In genomic region chr17:11121680-11122079, GRCh38 we compare ENCODE assay signal across 23 cellular contexts.
DNase-seq lines count a peak whose midpoint lies in the region; ATAC-seq and TF ChIP-seq lines count a peak whose summit lies in the region.
"Had no signal": no experiment of that assay in that cellular context is flagged by ENCODE, and none has a peak within 500 bp of the region (broad histone marks: within the 10 kb centered on the region; RNA-seq: fewer than 3 reads in every experiment).

No MANE protein-coding gene starts in this region.

- H3K4me1 ChIP-seq in uterus = no peaks in the 10 kb centered on the region
- H3K4me1 ChIP-seq: A549; BLaER1 treated with 17β-estradiol and CSF1 and Interleukin-3, amounts not matched to agents 10 nM and 100 nM had no signal

- H3K27me3 ChIP-seq in uterus = no peaks in the 10 kb centered on the region
- H3K27me3 ChIP-seq: BLaER1 treated with 17β-estradiol and CSF1 and Interleukin-3, amounts not matched to agents 10 nM and 100 nM had no signal

- ATAC-seq in HG03571 (IDR thresholded peaks at IDR 0.05; ENCODE audit: unreplicated experiment) = no peak
- ATAC-seq: A549; CD8-positive, alpha-beta T cell; GM12878 had no signal

- H3K9me3 ChIP-seq in uterus = no peaks in the 10 kb centered on the region
- H3K9me3 ChIP-seq: A549; BLaER1 treated with 17β-estradiol and CSF1 and Interleukin-3, amounts not matched to agents 10 nM and 100 nM had no signal

- H3K4me3 ChIP-seq in uterus = peak overlapping the region in 1 of 2 donors; percentile 8
- H3K4me3 ChIP-seq: A549; BLaER1 treated with 17β-estradiol and CSF1 and Interleukin-3, amounts not matched to agents 10 nM and 100 nM; GM12878 had no signal

- H3K4me3 Mint-ChIP-seq in nephron = peak overlapping the region in 1 of 3 experiments; percentile 29
- H3K4me3 Mint-ChIP-seq in activated T-helper 2 cell treated with anti-CD3 and anti-CD28 coated beads, Interferon-gamma antibody, Interleukin-2, Interleukin-4, amounts not matched to agents 10 μg/mL and 5 μg/mL and 100 μg/mL, durations not matched to agents 14 hours and 24 hours and 36 hours (ENCODE audit: low read depth) = no peak overlapping the region
- H3K4me3 Mint-ChIP-seq: B cell; CD4-positive, alpha-beta T cell; CD8-positive, alpha-beta T cell had no signal

- H3K4me1 Mint-ChIP-seq in nephron = peaks cover 30% of the 10 kb centered on the region
- H3K4me1 Mint-ChIP-seq in activated T-helper 2 cell treated with anti-CD3 and anti-CD28 coated beads, Interferon-gamma antibody, Interleukin-2, Interleukin-4, amounts not matched to agents 10 μg/mL and 5 μg/mL and 100 μg/mL, durations not matched to agents 14 hours and 24 hours and 36 hours (ENCODE audit: low read depth) = no peaks in the 10 kb centered on the region
- H3K4me1 Mint-ChIP-seq: B cell had no signal

- H3K27ac Mint-ChIP-seq in nephron = peak overlapping the region; percentile 54 to 76 (median 71)
- H3K27ac Mint-ChIP-seq in activated T-helper 2 cell treated with anti-CD3 and anti-CD28 coated beads, Interferon-gamma antibody, Interleukin-2, Interleukin-4, amounts not matched to agents 10 μg/mL and 5 μg/mL and 100 μg/mL, durations not matched to agents 14 hours and 24 hours and 36 hours = no peak overlapping the region
- H3K27ac Mint-ChIP-seq: B cell; CD4-positive, alpha-beta T cell; CD8-positive, alpha-beta T cell had no signal

- peaks cover 9% of the 10 kb centered on the region for H3K9me3 Mint-ChIP-seq in nephron
- H3K9me3 Mint-ChIP-seq in activated T-helper 2 cell treated with anti-CD3 and anti-CD28 coated beads, Interferon-gamma antibody, Interleukin-2, Interleukin-4, amounts not matched to agents 10 μg/mL and 5 μg/mL and 100 μg/mL, durations not matched to agents 14 hours and 24 hours and 36 hours = peaks cover 38% of the 10 kb centered on the region
- H3K9me3 Mint-ChIP-seq: CD8-positive, alpha-beta T cell had no signal

- TF ChIP-seq CTCF in nephron (IDR thresholded peaks at IDR 0.05; ENCODE audit: unreplicated experiment in 3 of 3) (no peak), uterus (IDR thresholded peaks at IDR 0.05) (no peak)

- no peaks in the 10 kb centered on the region for H3K36me3 Mint-ChIP-seq in nephron (ENCODE audit: low read depth)
- H3K36me3 Mint-ChIP-seq in activated T-helper 2 cell treated with anti-CD3 and anti-CD28 coated beads, Interferon-gamma antibody, Interleukin-2, Interleukin-4, amounts not matched to agents 10 μg/mL and 5 μg/mL and 100 μg/mL, durations not matched to agents 14 hours and 24 hours and 36 hours (ENCODE audit: low read depth) = no peaks in the 10 kb centered on the region
- H3K36me3 Mint-ChIP-seq: CD8-positive, alpha-beta T cell had no signal

- H3K27ac ChIP-seq in uterus = peak overlapping the region; percentile 1 to 24
- H3K27ac ChIP-seq: 22Rv1; A549; BLaER1 treated with 17β-estradiol and CSF1 and Interleukin-3, amounts not matched to agents 10 nM and 100 nM; C4-2B had no signal

- intact Hi-C loops in uterus (cut with DNase I; ENCODE audit: low total_unique reads) = loop anchor here (10.0 kb wide), 1 partner anchor 63 kb away; no protein-coding TSS in a partner anchor
- intact Hi-C loops in activated T-helper 2 cell treated with anti-CD3 and anti-CD28 coated beads, Interferon-gamma antibody, Interleukin-2, Interleukin-4, amounts not matched to agents 10 μg/mL and 5 μg/mL and 100 μg/mL, durations not matched to agents 14 hours and 24 hours and 36 hours (cut with micrococcal nuclease) = no loop called here

- no peak for TF ChIP-seq POLR2A in uterus (IDR thresholded peaks at IDR 0.05)

- peaks cover 26% of the 10 kb centered on the region for H3K27me3 Mint-ChIP-seq in nephron (ENCODE audit: low read depth)
- no peaks in the 10 kb centered on the region for H3K27me3 Mint-ChIP-seq in activated T-helper 2 cell treated with anti-CD3 and anti-CD28 coated beads, Interferon-gamma antibody, Interleukin-2, Interleukin-4, amounts not matched to agents 10 μg/mL and 5 μg/mL and 100 μg/mL, durations not matched to agents 14 hours and 24 hours and 36 hours (ENCODE audit: low read depth)
- H3K27me3 Mint-ChIP-seq: B cell; CD4-positive, alpha-beta T cell had no signal

- DNase-seq in DMS 273 (lab: John Stamatoyannopoulos, UW; ENCODE audit: unreplicated experiment) (peak; percentile 26), NCI-H446 treated with DMSO at 0.1 percent for 48 hours (lab: John Stamatoyannopoulos, UW) (peak; percentile 44), uterus (no peak), NCI-H526 treated with DMSO at 0.1 percent for 48 hours (lab: John Stamatoyannopoulos, UW) (no peak)
- DNase-seq in activated T-helper 2 cell treated with anti-CD3 and anti-CD28 coated beads, Interferon-gamma antibody, Interleukin-2, Interleukin-4, amounts not matched to agents 10 μg/mL and 5 μg/mL and 100 μg/mL, durations not matched to agents 14 hours and 24 hours and 36 hours (ENCODE audit: low spot score) = no peak
- DNase-seq: AML-193; CD4-positive, alpha-beta T cell; CD8-positive, alpha-beta T cell; COR-L47; DMS153; DMS53; DMS79; DND-41; EL; GDM1 had no signal

- H3K36me3 ChIP-seq in uterus = no peaks in the 10 kb centered on the region
- H3K36me3 ChIP-seq: BLaER1 treated with 17β-estradiol and CSF1 and Interleukin-3, amounts not matched to agents 10 nM and 100 nM had no signal

Comparison
In these comparisons a context has a peak if more than half of its experiments do, and no peak if none do; other contexts are left out.
1. DNase-seq: peak in DMS 273 (single experiment) and NCI-H446 treated with DMSO at 0.1 percent for 48 hours (single experiment); none in uterus (0 of 2), NCI-H526 treated with DMSO at 0.1 percent for 48 hours (single experiment) and activated T-helper 2 cell treated with anti-CD3 and anti-CD28 coated beads, Interferon-gamma antibody, Interleukin-2, Interleukin-4, amounts not matched to agents 10 μg/mL and 5 μg/mL and 100 μg/mL, durations not matched to agents 14 hours and 24 hours and 36 hours (single experiment).